17 cellular contexts compared by ENCODE assay signal in the genomic region with DNA sequence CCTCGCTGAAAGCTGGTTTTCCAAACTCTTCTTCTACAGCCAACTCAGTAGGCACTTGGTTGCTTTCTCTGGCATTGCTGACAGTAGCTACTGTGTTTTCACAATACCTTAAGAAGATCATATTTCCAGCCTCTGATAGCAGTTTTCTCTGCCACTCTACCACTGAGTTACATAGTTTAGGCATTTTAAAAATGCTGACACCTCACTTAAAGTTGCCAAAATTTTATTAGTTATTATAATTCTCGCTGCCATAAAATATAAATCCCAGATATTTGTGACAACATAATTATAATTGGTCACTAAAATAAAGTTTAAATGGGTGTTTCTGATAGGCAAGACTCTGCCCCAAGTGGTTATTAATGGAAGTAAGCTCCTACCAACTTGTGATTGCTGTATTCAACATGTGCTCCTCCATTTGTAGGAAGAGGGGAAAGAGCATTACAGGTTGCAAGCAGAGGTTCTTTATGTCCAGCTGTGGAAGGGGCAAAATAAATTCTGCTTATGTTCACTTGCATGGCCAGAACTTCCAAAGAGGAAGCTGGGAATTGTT.
DNase-seq lines count a peak whose midpoint lies in the region; ATAC-seq and TF ChIP-seq lines count a peak whose summit lies in the region.
"Had no signal": no experiment of that assay in that cellular context is flagged by ENCODE, and none has a peak within 500 bp of the region (broad histone marks: within the 10 kb centered on the region; RNA-seq: fewer than 3 reads in every experiment).

No MANE protein-coding gene starts in this region.

- no peak for DNase-seq in PC-9
- DNase-seq in fibroblast of pulmonary artery (ENCODE audit: low read depth) = peak; percentile 0
- DNase-seq in SKM-1 (lab: John Stamatoyannopoulos, UW; ENCODE audit: unreplicated experiment) = no peak
- no peak for DNase-seq in lower lobe of right lung
- no peak for DNase-seq in BE2C
- DNase-seq: activated CD8-positive, alpha-beta T cell treated with anti-CD3 and anti-CD28 coated beads for 36 hours; anterior cingulate cortex; DMS153; kidney; NCI-H146; stimulated activated CD4-positive, alpha-beta T cell treated with anti-CD3 and anti-CD28 coated beads, Interleukin-2, amount 100 ng/mL, for 24 hours; thyroid gland had no signal

- H3K4me3 ChIP-seq in GM12875 (ENCODE audit: low read depth, low read length) (no peak overlapping the region), PC-9 (no peak overlapping the region), fibroblast of pulmonary artery (replicated peaks; ENCODE audit: low read depth, low read length) (no peak overlapping the region), lower lobe of right lung (no peak overlapping the region), BE2C (ENCODE audit: low read depth, low read length) (no peak overlapping the region)
- H3K4me3 ChIP-seq: gastroesophageal sphincter, thyroid gland had no signal

- H3K36me3 ChIP-seq in PC-9 (ENCODE audit: low read depth) = no peaks in the 10 kb centered on the region
- H3K36me3 ChIP-seq in lower lobe of right lung = no peaks in the 10 kb centered on the region
- H3K36me3 ChIP-seq in BE2C = no peaks in the 10 kb centered on the region
- H3K36me3 ChIP-seq: gastroesophageal sphincter, thyroid gland had no signal

- CTCF ChIA-PET in PC-9 (lab: Charles Lee) = no interaction called here

- intact Hi-C loops in PC-9 (cut with micrococcal nuclease; ENCODE audit: unreplicated experiment) = no loop called here
- intact Hi-C loops in lower lobe of right lung (cut with DNase I) = no loop called here

- H2AFZ ChIP-seq in PC-9 = no peak overlapping the region

- POLR2A ChIA-PET in PC-9 (lab: Charles Lee; ENCODE audit: unreplicated experiment) = no interaction called here

- H3K27ac ChIP-seq in 22Rv1 = no peak overlapping the region
- H3K27ac ChIP-seq in PC-9 = no peak overlapping the region
- H3K27ac ChIP-seq in lower lobe of right lung = no peak overlapping the region
- H3K27ac ChIP-seq: gastroesophageal sphincter, thyroid gland had no signal

- H3K79me2 ChIP-seq in PC-9 (ENCODE audit: low read depth) = no peaks in the 10 kb centered on the region

- H3K27me3 ChIP-seq in PC-9 (ENCODE audit: insufficient read depth, low read depth) (no peaks in the 10 kb centered on the region), lower lobe of right lung (ENCODE audit: low read depth) (no peaks in the 10 kb centered on the region), BE2C (no peaks in the 10 kb centered on the region)
- H3K27me3 ChIP-seq: gastroesophageal sphincter, thyroid gland had no signal

- no peak overlapping the region for H3K4me2 ChIP-seq in PC-9

- ATAC-seq in HG02973 (IDR thresholded peaks at IDR 0.05; ENCODE audit: unreplicated experiment) (no peak), lower lobe of right lung (no peak)
- ATAC-seq: activated CD8-positive, alpha-beta T cell treated with anti-CD3 and anti-CD28 coated beads for 36 hours; activated T-helper 17 cell treated with anti-CD3 and anti-CD28 coated beads, Interleukin-2, amount 50 U/mL, for 72 hours; gastroesophageal sphincter had no signal

- H3F3A ChIP-seq in PC-9 (ENCODE audit: insufficient read depth, low read depth) = no peaks in the 10 kb centered on the region

- TF ChIP-seq CTCF in 22Rv1 (IDR thresholded peaks at IDR 0.05) = peak; percentile 14; the same call in 1 of the 2 replicates
- peak; percentile 17; the same call in 1 of the 2 replicates for TF ChIP-seq CTCF in GM12875 (IDR thresholded peaks at IDR 0.05; ENCODE audit: borderline replicate concordance, insufficient read depth, low read depth, low read length)
- TF ChIP-seq CTCF in PC-9 (conservative IDR thresholded peaks at IDR 0.05) = peak; percentile 49
- no peak for TF ChIP-seq CTCF in fibroblast of pulmonary artery (IDR thresholded peaks at IDR 0.05; ENCODE audit: low read length, missing control alignments)
- no peak for TF ChIP-seq CTCF in lower lobe of right lung (IDR thresholded peaks at IDR 0.05)
- TF ChIP-seq CTCF in BE2C (IDR thresholded peaks at IDR 0.05; ENCODE audit: low read depth, low read length) = no peak

- no peaks in the 10 kb centered on the region for H3K9me3 ChIP-seq in PC-9 (ENCODE audit: insufficient read depth, low read depth)
- H3K9me3 ChIP-seq in lower lobe of right lung = no peaks in the 10 kb centered on the region
- no peaks in the 10 kb centered on the region for H3K9me3 ChIP-seq in BE2C
- H3K9me3 ChIP-seq: gastroesophageal sphincter, thyroid gland had no signal

- H3K9me2 ChIP-seq in PC-9 (ENCODE audit: insufficient read depth) = no peaks in the 10 kb centered on the region

- BruUV-seq in PC-9 (replicated peaks; lab: Mats Ljungman, UMichigan) = no TSS peak

- no peaks in the 10 kb centered on the region for H4K20me1 ChIP-seq in PC-9 (ENCODE audit: insufficient read depth)

- H3K4me1 ChIP-seq in PC-9 (replicated peaks; ENCODE audit: insufficient read depth) = no peaks in the 10 kb centered on the region
- H3K4me1 ChIP-seq in lower lobe of right lung = no peaks in the 10 kb centered on the region
- H3K4me1 ChIP-seq in BE2C = no peaks in the 10 kb centered on the region
- H3K4me1 ChIP-seq: gastroesophageal sphincter, thyroid gland had no signal

Comparison
In these comparisons a context has a peak if more than half of its experiments do, and no peak if none do; other contexts are left out.
1. CTCF ChIP-seq: peak in 22Rv1 (single experiment), GM12875 (single experiment) and PC-9 (single experiment); none in fibroblast of pulmonary artery (single experiment), lower lobe of right lung (single experiment) and BE2C (single experiment).